In the genomic region with DNA sequence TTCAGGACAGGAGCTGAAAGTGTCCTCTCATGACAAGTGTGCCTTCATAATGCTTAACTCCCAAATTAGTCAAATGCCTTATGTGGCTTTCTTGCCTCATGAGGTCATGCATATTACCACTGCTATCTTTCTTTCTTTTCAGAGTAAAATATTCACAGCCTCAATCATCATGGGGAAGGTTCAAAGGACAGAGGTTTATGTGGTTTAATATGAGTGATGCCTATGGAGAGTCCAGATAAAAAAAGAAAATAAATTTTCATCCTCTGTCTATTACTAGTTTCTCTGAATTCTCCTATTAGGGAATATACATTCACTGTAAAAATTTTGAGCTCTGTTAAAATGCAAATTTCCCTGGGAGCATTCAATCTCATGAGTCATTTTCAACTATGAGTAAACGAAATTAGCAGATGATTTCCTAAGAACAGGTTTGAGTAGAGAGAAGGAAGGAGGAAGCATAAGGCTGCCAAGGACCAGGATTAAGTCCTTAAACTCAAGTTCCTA, we compare ENCODE assay signal across 16 cellular contexts.
DNase-seq lines count a peak whose midpoint lies in the region; ATAC-seq and TF ChIP-seq lines count a peak whose summit lies in the region.
"Had no signal": no experiment of that assay in that cellular context is flagged by ENCODE, and none has a peak within 500 bp of the region (broad histone marks: within the 10 kb centered on the region; RNA-seq: fewer than 3 reads in every experiment).

No MANE protein-coding gene starts in this region.

- no peaks in the 10 kb centered on the region for H3K79me2 ChIP-seq in neural progenitor cell (ENCODE audit: low read depth)

- in situ Hi-C loops in brain microvascular endothelial cell (cut with HindIII; ENCODE audit: low pct_ligation_motif_present, low sequenced_read_pairs) = no loop called here

- no peaks in the 10 kb centered on the region for H3K9me3 Mint-ChIP-seq in neural progenitor cell
- H3K9me3 Mint-ChIP-seq: endodermal cell had no signal

- H3K4me1 ChIP-seq in neural progenitor cell (no peaks in the 10 kb centered on the region), tibial nerve (no peaks in the 10 kb centered on the region), Peyer's patch (no peaks in the 10 kb centered on the region)
- H3K4me1 ChIP-seq: BE2C had no signal

- TF ChIP-seq CTCF in GM06990 (IDR thresholded peaks at IDR 0.05; ENCODE audit: insufficient read depth, low read length, poor library complexity, severe bottlenecking) (no peak), brain microvascular endothelial cell (IDR thresholded peaks at IDR 0.05; ENCODE audit: low read depth, low read length, missing control alignments) (no peak), neural progenitor cell (IDR thresholded peaks at IDR 0.05) (no peak), tibial nerve (IDR thresholded peaks at IDR 0.05) (no peak), Peyer's patch (IDR thresholded peaks at IDR 0.05) (no peak)

- H4K20me1 ChIP-seq in neural progenitor cell (ENCODE audit: low read depth) = no peaks in the 10 kb centered on the region

- no peak overlapping the region for H3K4me2 ChIP-seq in neural progenitor cell

- H3K4me3 ChIP-seq in GM06990 (replicated peaks; ENCODE audit: low read depth, low read length) = no peak overlapping the region
- no peak overlapping the region for H3K4me3 ChIP-seq in brain microvascular endothelial cell (ENCODE audit: low read depth, low read length)
- no peak overlapping the region for H3K4me3 ChIP-seq in neural progenitor cell
- H3K4me3 ChIP-seq in tibial nerve = no peak overlapping the region
- H3K4me3 ChIP-seq in Peyer's patch = no peak overlapping the region
- H3K4me3 ChIP-seq: MG63, thoracic aorta had no signal

- peaks cover 2% of the 10 kb centered on the region for H3K27me3 Mint-ChIP-seq in neural progenitor cell (ENCODE audit: insufficient read depth, low read depth)
- H3K27me3 Mint-ChIP-seq: activated B cell treated with CpG ODN at 0.5 μM for 24 hours had no signal

- peaks cover 16% of the 10 kb centered on the region for H3K4me1 Mint-ChIP-seq in neural progenitor cell
- H3K4me1 Mint-ChIP-seq: activated B cell treated with CpG ODN at 0.5 μM for 24 hours, immature natural killer cell had no signal

- ATAC-seq in GM21825 (IDR thresholded peaks at IDR 0.05; ENCODE audit: unreplicated experiment) = peak; percentile 64
- peak; percentile 52 for ATAC-seq in HG03565 (IDR thresholded peaks at IDR 0.05; ENCODE audit: unreplicated experiment)
- ATAC-seq: HCT116 had no signal

- DNase-seq in GM06990 (ENCODE audit: extremely low read depth, insufficient read length) (peak; percentile 4), brain microvascular endothelial cell (peak; percentile 15), neural progenitor cell (ENCODE audit: low spot score) (no peak), tibial nerve (ENCODE audit: low spot score in 2 of 2) (no peak), T-helper 9 cell (no peak), Peyer's patch (no peak)
- DNase-seq: activated B cell treated with CpG ODN at 0.5 μM for 24 hours, activated gamma-delta T cell, BE2C, endodermal cell, immature natural killer cell, MG63 had no signal

- H3K27ac Mint-ChIP-seq in neural progenitor cell = no peak overlapping the region
- H3K27ac Mint-ChIP-seq: activated B cell treated with CpG ODN at 0.5 μM for 24 hours, endodermal cell, immature natural killer cell had no signal

- H3K36me3 Mint-ChIP-seq in neural progenitor cell = no peaks in the 10 kb centered on the region

- 26 to 32% methylated on average over 1 of the region's 1 CpG for WGBS in tibial nerve, 2 donors

- H3F3A ChIP-seq in neural progenitor cell (ENCODE audit: low read depth) = no peaks in the 10 kb centered on the region

- no peak overlapping the region for H3K27ac ChIP-seq in brain microvascular endothelial cell
- no peak overlapping the region for H3K27ac ChIP-seq in neural progenitor cell
- H3K27ac ChIP-seq in tibial nerve = no peak overlapping the region
- H3K27ac ChIP-seq in Peyer's patch = no peak overlapping the region
- H3K27ac ChIP-seq: thoracic aorta had no signal

- no peak overlapping the region for H3K4me3 Mint-ChIP-seq in neural progenitor cell
- H3K4me3 Mint-ChIP-seq: activated B cell treated with CpG ODN at 0.5 μM for 24 hours, endodermal cell, immature natural killer cell had no signal

- H3K9ac ChIP-seq in neural progenitor cell = no peak overlapping the region

- no peaks in the 10 kb centered on the region for H3K27me3 ChIP-seq in GM06990 (replicated peaks; ENCODE audit: control insufficient read depth, insufficient read depth, low read length)
- H3K27me3 ChIP-seq in brain microvascular endothelial cell (replicated peaks) = no peaks in the 10 kb centered on the region
- no peaks in the 10 kb centered on the region for H3K27me3 ChIP-seq in neural progenitor cell
- H3K27me3 ChIP-seq in tibial nerve = no peaks in the 10 kb centered on the region
- H3K27me3 ChIP-seq in Peyer's patch = no peaks in the 10 kb centered on the region
- H3K27me3 ChIP-seq: BE2C, MG63 had no signal

- H3K36me3 ChIP-seq in GM06990 (ENCODE audit: control insufficient read depth, insufficient read depth, low read length) (no peaks in the 10 kb centered on the region), brain microvascular endothelial cell (replicated peaks) (no peaks in the 10 kb centered on the region), neural progenitor cell (no peaks in the 10 kb centered on the region), tibial nerve (no peaks in the 10 kb centered on the region), Peyer's patch (no peaks in the 10 kb centered on the region)
- H3K36me3 ChIP-seq: BE2C, MG63, thoracic aorta had no signal

- H2AFZ ChIP-seq in neural progenitor cell (replicated peaks) = no peak overlapping the region

- no peak for TF ChIP-seq EP300 in tibial nerve (IDR thresholded peaks at IDR 0.05)

- TF ChIP-seq POLR2A in tibial nerve (IDR thresholded peaks at IDR 0.05) = no peak
- TF ChIP-seq POLR2A in Peyer's patch (IDR thresholded peaks at IDR 0.05) = no peak

- no peaks in the 10 kb centered on the region for H3K9me3 ChIP-seq in neural progenitor cell (ENCODE audit: low read depth)
- no peaks in the 10 kb centered on the region for H3K9me3 ChIP-seq in tibial nerve
- H3K9me3 ChIP-seq in Peyer's patch = no peaks in the 10 kb centered on the region
- H3K9me3 ChIP-seq: BE2C, MG63, thoracic aorta had no signal

Comparison
In these comparisons a context has a peak if more than half of its experiments do, and no peak if none do; other contexts are left out.
1. DNase-seq: peak in GM06990 (single experiment) and brain microvascular endothelial cell (single experiment); none in neural progenitor cell (single experiment), tibial nerve (0 of 2), T-helper 9 cell (single experiment) and Peyer's patch (0 of 3).